9 cellular contexts compared by ENCODE assay signal in the genomic region with DNA sequence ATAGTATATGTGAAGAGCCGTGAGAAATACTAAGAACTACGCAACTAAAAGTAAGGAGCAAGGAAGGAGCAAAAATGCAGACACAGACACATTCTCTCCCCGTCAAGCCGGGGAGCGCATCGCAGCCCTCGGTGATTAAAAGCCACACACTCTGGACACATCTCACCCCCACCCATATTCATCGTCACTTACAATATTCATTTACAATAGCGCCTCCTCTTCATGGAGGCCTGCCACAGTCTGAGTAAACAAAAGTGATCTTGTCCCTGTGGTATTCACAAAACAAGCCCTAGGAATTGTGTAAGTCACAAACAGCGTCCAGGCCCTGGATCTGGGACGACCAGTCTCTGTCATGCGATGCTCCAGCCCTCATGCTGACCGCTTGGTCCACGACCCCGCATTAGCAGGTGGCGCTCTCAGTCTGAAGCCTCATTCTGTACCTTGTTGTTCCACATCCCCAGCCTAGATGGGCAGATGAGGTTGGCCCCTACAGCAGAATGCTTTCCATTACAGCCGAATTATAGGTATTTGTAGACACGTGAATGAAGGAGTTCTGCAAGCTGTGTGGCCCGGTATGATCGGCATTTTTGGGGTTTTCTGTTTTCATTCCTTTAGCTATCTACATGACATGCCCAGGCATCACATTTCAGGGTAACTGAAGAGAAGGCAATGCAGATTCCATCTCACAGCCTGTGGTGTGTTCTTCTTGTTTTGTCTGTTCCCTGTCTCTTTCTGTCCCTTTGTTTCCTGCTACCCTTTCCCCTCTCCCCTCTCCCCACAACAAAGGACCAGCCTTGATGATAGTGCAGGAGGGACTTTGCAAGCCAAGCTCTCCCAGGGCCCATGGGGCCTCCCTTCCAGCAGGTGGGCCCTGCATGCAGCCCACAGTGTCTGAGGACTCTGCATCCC.
DNase-seq lines count a peak whose midpoint lies in the region; ATAC-seq and TF ChIP-seq lines count a peak whose summit lies in the region.
"Had no signal": no experiment of that assay in that cellular context is flagged by ENCODE, and none has a peak within 500 bp of the region (broad histone marks: within the 10 kb centered on the region; RNA-seq: fewer than 3 reads in every experiment).

No MANE protein-coding gene starts in this region.

- no peaks in the 10 kb centered on the region for H3K36me3 ChIP-seq in breast epithelium

- peaks cover 6% of the 10 kb centered on the region for H3K4me1 Mint-ChIP-seq in MCF 10A (ENCODE audit: insufficient read depth, unreplicated experiment)

- peak overlapping the region; percentile 61 to 85 for H3K27ac ChIP-seq in breast epithelium
- H3K27ac ChIP-seq in cingulate gyrus (ENCODE audit: low read depth, low read length): peak overlapping the region; percentile 95

- no peak for ATAC-seq in GM18867 (IDR thresholded peaks at IDR 0.05; ENCODE audit: unreplicated experiment)
- ATAC-seq in GM21737 (IDR thresholded peaks at IDR 0.05; ENCODE audit: unreplicated experiment): no peak

- POLR2A ChIA-PET in MCF 10A (lab: Yijun Ruan, JAX): interaction anchor here (0.5 kb wide), 1 partner anchor 145 kb away, joined by 4 read pairs; no protein-coding TSS in a partner anchor

- TF ChIP-seq POLR2A in breast epithelium (IDR thresholded peaks at IDR 0.05): no peak

- H3K27ac Mint-ChIP-seq in MCF 10A (ENCODE audit: low read depth, unreplicated experiment): no peak overlapping the region

- no peak overlapping the region for H3K4me3 Mint-ChIP-seq in MCF 10A (ENCODE audit: unreplicated experiment)

- DNase-seq in breast epithelium (ENCODE audit: low spot score in 2 of 2): peak in 1 of 2 donors; percentile 35
- no peak for DNase-seq in MCF 10A (ENCODE audit: unreplicated experiment)
- DNase-seq in mucosa of gallbladder (ENCODE audit: low spot score): peak; percentile 39
- DNase-seq in NCI-H2171 treated with DMSO at 0.1 percent for 48 hours (lab: John Stamatoyannopoulos, UW): no peak
- DNase-seq in NCI-H526 (lab: John Stamatoyannopoulos, UW): no peak
- DNase-seq: SHP77 treated with DMSO at 0.1 percent for 48 hours had no signal

- CTCF ChIA-PET in MCF 10A (lab: Yijun Ruan, JAX): no interaction called here

- H3K9me3 ChIP-seq in breast epithelium: no peaks in the 10 kb centered on the region

- H3K36me3 Mint-ChIP-seq in MCF 10A (ENCODE audit: insufficient read depth, unreplicated experiment): peaks cover 21% of the 10 kb centered on the region

- intact Hi-C loops in breast epithelium (cut with DNase I; ENCODE audit: low total_unique reads): no loop called here
- intact Hi-C loops in MCF 10A (cut with micrococcal nuclease): no loop called here

- no TSS peak for BruUV-seq in MCF 10A (replicated peaks; lab: Mats Ljungman, UMichigan)

- H3K4me1 ChIP-seq in breast epithelium: no peaks in the 10 kb centered on the region

- no peak overlapping the region for H3K4me3 ChIP-seq in breast epithelium

- TF ChIP-seq CTCF in breast epithelium (IDR thresholded peaks at IDR 0.05) (no peak), MCF 10A (IDR thresholded peaks at IDR 0.05; ENCODE audit: unreplicated experiment) (no peak)

- no peaks in the 10 kb centered on the region for H3K9me3 Mint-ChIP-seq in MCF 10A (ENCODE audit: unreplicated experiment)

- H3K27me3 Mint-ChIP-seq in MCF 10A (ENCODE audit: insufficient read depth, unreplicated experiment): no peaks in the 10 kb centered on the region

- no peaks in the 10 kb centered on the region for H3K27me3 ChIP-seq in breast epithelium
